ENCODE assay signal across 8 cellular contexts in the genomic region with DNA sequence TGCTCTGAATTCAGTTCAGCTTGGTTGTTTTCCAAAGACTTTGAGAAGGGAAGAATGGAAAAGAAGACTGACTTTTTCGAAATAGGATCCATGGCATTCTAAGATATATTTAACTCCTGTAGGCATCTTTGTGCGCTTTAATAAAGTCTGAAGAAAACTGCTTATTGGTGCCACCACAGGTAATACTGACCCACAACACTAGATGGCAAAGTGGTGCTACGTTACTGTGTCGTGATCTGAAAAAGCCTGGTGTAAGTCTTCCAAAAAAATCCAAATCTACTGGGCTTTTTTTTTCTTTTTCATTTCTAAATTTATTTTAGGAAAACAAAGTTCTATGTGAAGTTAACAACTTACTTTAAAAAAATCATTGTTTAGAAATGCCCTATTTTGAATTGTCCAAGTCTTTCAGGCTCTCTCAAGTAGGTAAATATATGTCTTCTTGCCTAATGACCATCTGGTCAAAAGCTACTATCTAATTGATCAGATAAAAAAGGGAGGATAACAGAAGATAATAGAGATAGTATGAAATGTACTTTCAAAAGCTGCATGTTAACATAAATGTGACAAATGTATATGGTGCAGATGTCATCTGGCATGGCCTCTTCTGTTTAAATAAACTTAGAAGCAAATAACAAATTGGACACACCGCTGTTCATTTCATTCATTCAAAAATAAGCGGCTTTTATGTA. TPM values are rescaled to one million over a fixed set of nuclear protein-coding genes. Genes with fewer than 3 reads are reported as not detected.
A peak's percentile ranks its signal among the peaks of the same experiment; 100 is the strongest.
DNase-seq lines count a peak whose midpoint lies in the region; ATAC-seq and TF ChIP-seq lines count a peak whose summit lies in the region.

No MANE protein-coding gene starts in this region.

- DNase-seq in CD4-positive, alpha-beta memory T cell: peak in 4 of 5 donors; percentile 18 to 39 (median 22)
- DNase-seq in GM23248 (peak; percentile 61), NCI-H345 (lab: John Stamatoyannopoulos, UW) (peak; percentile 42), glutamatergic neuron (peak; percentile 33), sigmoid colon (no peak)
- DNase-seq in activated CD8-positive, alpha-beta T cell treated with anti-CD3 and anti-CD28 coated beads, Interleukin-2, amount 10 ng/mL, durations not matched to agents 7 days and 5 days: peak; percentile 37

- no peaks in the 10 kb centered on the region for H3K36me3 ChIP-seq in CD4-positive, alpha-beta memory T cell (ENCODE audit: insufficient read depth, low read length)
- H3K36me3 ChIP-seq in GM23248 (ENCODE audit: low read depth) (no peaks in the 10 kb centered on the region), sigmoid colon (no peaks in the 10 kb centered on the region)

- no peak overlapping the region for H3K27ac ChIP-seq in CD4-positive, alpha-beta memory T cell (ENCODE audit: low read depth, low read length)
- H3K27ac ChIP-seq in GM23248 (no peak overlapping the region), sigmoid colon (no peak overlapping the region)

- H3K27me3 Mint-ChIP-seq in CD4-positive, alpha-beta memory T cell: no peaks in the 10 kb centered on the region
- H3K27me3 Mint-ChIP-seq in activated CD8-positive, alpha-beta T cell treated with anti-CD3 and anti-CD28 coated beads, Interleukin-2, amount 10 ng/mL, durations not matched to agents 7 days and 5 days (ENCODE audit: low read depth): no peaks in the 10 kb centered on the region
- peaks cover 5% of the 10 kb centered on the region for H3K27me3 Mint-ChIP-seq in glutamatergic neuron (ENCODE audit: unreplicated experiment)

- no peaks in the 10 kb centered on the region for H3F3A ChIP-seq in GM23248 (ENCODE audit: insufficient read depth)

- H3K27me3 ChIP-seq in CD4-positive, alpha-beta memory T cell (ENCODE audit: insufficient read depth, low read length): no peaks in the 10 kb centered on the region
- no peaks in the 10 kb centered on the region for H3K27me3 ChIP-seq in GM23248 (replicated peaks; ENCODE audit: insufficient read depth)
- no peaks in the 10 kb centered on the region for H3K27me3 ChIP-seq in sigmoid colon

- H3K27ac Mint-ChIP-seq in CD4-positive, alpha-beta memory T cell: no peak overlapping the region
- H3K27ac Mint-ChIP-seq in activated CD8-positive, alpha-beta T cell treated with anti-CD3 and anti-CD28 coated beads, Interleukin-2, amount 10 ng/mL, durations not matched to agents 7 days and 5 days: no peak overlapping the region
- no peak overlapping the region for H3K27ac Mint-ChIP-seq in glutamatergic neuron (ENCODE audit: unreplicated experiment)

- ATAC-seq in activated CD8-positive, alpha-beta T cell treated with anti-CD3 and anti-CD28 coated beads, Interleukin-2, amount 10 ng/mL, durations not matched to agents 7 days and 5 days: no peak
- no peak for ATAC-seq in GM21786 (IDR thresholded peaks at IDR 0.05; ENCODE audit: unreplicated experiment)
- no peak for ATAC-seq in activated CD4-positive, CD25-positive, alpha-beta regulatory T cell treated with anti-CD3 and anti-CD28 coated beads, Interleukin-2, amount 50 U/mL, for 24 hours

- TF ChIP-seq CTCF in glutamatergic neuron (IDR thresholded peaks at IDR 0.05; ENCODE audit: partially characterized antibody, unreplicated experiment) (peak; percentile 73), sigmoid colon (IDR thresholded peaks at IDR 0.05) (peak; percentile 34 to 54 (median 50))

- H3K9ac ChIP-seq in GM23248: no peak overlapping the region

- H3K9me3 ChIP-seq in CD4-positive, alpha-beta memory T cell (ENCODE audit: control insufficient read depth in 1 of 2, low read length in 2 of 2): no peaks in the 10 kb centered on the region
- H3K9me3 ChIP-seq in GM23248 (ENCODE audit: low read depth) (no peaks in the 10 kb centered on the region), sigmoid colon (no peaks in the 10 kb centered on the region)

- H2AFZ ChIP-seq in GM23248: no peak overlapping the region

- no peaks in the 10 kb centered on the region for H3K36me3 Mint-ChIP-seq in CD4-positive, alpha-beta memory T cell
- no peaks in the 10 kb centered on the region for H3K36me3 Mint-ChIP-seq in activated CD8-positive, alpha-beta T cell treated with anti-CD3 and anti-CD28 coated beads, Interleukin-2, amount 10 ng/mL, durations not matched to agents 7 days and 5 days (ENCODE audit: low read depth)
- H3K36me3 Mint-ChIP-seq in glutamatergic neuron (ENCODE audit: unreplicated experiment): no peaks in the 10 kb centered on the region

- CTCF ChIA-PET in CD4-positive, alpha-beta memory T cell (lab: Charles Lee; ENCODE audit: partially characterized antibody): interaction anchor here (0.8 to 1.0 kb wide), 3 partner anchors 89 to 489 kb away, joined by 3 read pairs; no protein-coding TSS in a partner anchor
- CTCF ChIA-PET in activated CD8-positive, alpha-beta T cell treated with anti-CD3 and anti-CD28 coated beads, Interleukin-2, amount 10 ng/mL, durations not matched to agents 7 days and 5 days (lab: Charles Lee): interaction anchor here (0.7 to 1.4 kb wide), 5 partner anchors 12 to 398 kb away, joined by 3 to 4 read pairs (median 3); no protein-coding TSS in a partner anchor

- no peaks in the 10 kb centered on the region for H4K20me1 ChIP-seq in GM23248 (ENCODE audit: insufficient read depth)

- no peak for TF ChIP-seq POLR2A in sigmoid colon (IDR thresholded peaks at IDR 0.05)

- in situ Hi-C loops in GM23248 (cut with MboI): loop anchor here (10.0 to 25.0 kb wide), 2 partner anchors 233 to 391 kb away; no protein-coding TSS in a partner anchor

- intact Hi-C loops in CD4-positive, alpha-beta memory T cell (cut with micrococcal nuclease): loop anchor here (1.0 to 10.0 kb wide), 5 partner anchors 89 to 1715 kb away; no protein-coding TSS in a partner anchor
- intact Hi-C loops in sigmoid colon (cut with DNase I): loop anchor here (5.0 kb wide), 1 partner anchor 398 kb away; no protein-coding TSS in a partner anchor

- no peaks in the 10 kb centered on the region for H3K4me1 ChIP-seq in CD4-positive, alpha-beta memory T cell (ENCODE audit: insufficient read depth, low read length)
- H3K4me1 ChIP-seq in GM23248 (ENCODE audit: insufficient read depth) (no peaks in the 10 kb centered on the region), sigmoid colon (no peaks in the 10 kb centered on the region)

- no peak for TF ChIP-seq EP300 in sigmoid colon (IDR thresholded peaks at IDR 0.05)

- H3K79me2 ChIP-seq in GM23248 (ENCODE audit: insufficient read depth): no peaks in the 10 kb centered on the region

- H3K9me2 ChIP-seq in GM23248 (ENCODE audit: insufficient read depth): no peaks in the 10 kb centered on the region

- H3K4me1 Mint-ChIP-seq in CD4-positive, alpha-beta memory T cell: no peaks in the 10 kb centered on the region
- no peaks in the 10 kb centered on the region for H3K4me1 Mint-ChIP-seq in activated CD8-positive, alpha-beta T cell treated with anti-CD3 and anti-CD28 coated beads, Interleukin-2, amount 10 ng/mL, durations not matched to agents 7 days and 5 days (ENCODE audit: low read depth)
- H3K4me1 Mint-ChIP-seq in glutamatergic neuron (ENCODE audit: low read depth, unreplicated experiment): peaks cover 3% of the 10 kb centered on the region

- H3K4me2 ChIP-seq in GM23248 (ENCODE audit: unreplicated experiment): no peak overlapping the region

- H3K4me3 ChIP-seq in CD4-positive, alpha-beta memory T cell (ENCODE audit: low read length in 2 of 2): no peak overlapping the region
- no peak overlapping the region for H3K4me3 ChIP-seq in GM23248
- no peak overlapping the region for H3K4me3 ChIP-seq in sigmoid colon

- H3K9me3 Mint-ChIP-seq in CD4-positive, alpha-beta memory T cell: peaks cover 0 to 2% (median 0%) of the 10 kb centered on the region in 8 donors
- H3K9me3 Mint-ChIP-seq in activated CD8-positive, alpha-beta T cell treated with anti-CD3 and anti-CD28 coated beads, Interleukin-2, amount 10 ng/mL, durations not matched to agents 7 days and 5 days (ENCODE audit: insufficient read depth): no peaks in the 10 kb centered on the region
- H3K9me3 Mint-ChIP-seq in glutamatergic neuron (ENCODE audit: unreplicated experiment): no peaks in the 10 kb centered on the region

- WGBS in GM23248 (ENCODE audit: low coverage in 1 of 2, low lambda C conversion rate in 2 of 2, missing lambda C conversion rate in 2 of 2), 2 experiments: 15 to 19% methylated on average over 6 of the region's 6 CpGs
- 27 to 32% methylated on average over 6 of the region's 6 CpGs for WGBS in sigmoid colon, 2 donors

- POLR2A ChIA-PET in CD4-positive, alpha-beta memory T cell (lab: Charles Lee; ENCODE audit: partially characterized antibody): no interaction called here
- POLR2A ChIA-PET in activated CD8-positive, alpha-beta T cell treated with anti-CD3 and anti-CD28 coated beads, Interleukin-2, amount 10 ng/mL, durations not matched to agents 7 days and 5 days (lab: Charles Lee): no interaction called here

- H3K4me3 Mint-ChIP-seq in CD4-positive, alpha-beta memory T cell: no peak overlapping the region
- H3K4me3 Mint-ChIP-seq in activated CD8-positive, alpha-beta T cell treated with anti-CD3 and anti-CD28 coated beads, Interleukin-2, amount 10 ng/mL, durations not matched to agents 7 days and 5 days: no peak overlapping the region
- no peak overlapping the region for H3K4me3 Mint-ChIP-seq in glutamatergic neuron (ENCODE audit: unreplicated experiment)

RNA-seq across cellular contexts. Expression of gene MID1IP1, which starts 47.0 kb away (rescaled TPM):
- 10 to 100 TPM; 64.5 to 73.8 TPM for total RNA-seq in CD4-positive, alpha-beta memory T cell
- polyA plus RNA-seq in CD4-positive, alpha-beta memory T cell: 10 to 100 TPM; 11.9 to 27.8 TPM
- 32.1 and 41.9 TPM in 2 replicates for total RNA-seq in GM23248 (2014; rRNA removed; shearing (Covaris generic))
- polyA plus RNA-seq in GM23248 (2016; fragmentation: Nextera tagmentation; extraction: Ambion mirVana) (4.7 and 4.8 TPM in 2 replicates), sigmoid colon (10 to 100 TPM; 19.2 to 66.0 (median 40.8) TPM)
- total RNA-seq in activated CD8-positive, alpha-beta T cell treated with anti-CD3 and anti-CD28 coated beads, Interleukin-2, amount 10 ng/mL, durations not matched to agents 7 days and 5 days: 10 to 100 TPM; 63.5 to 67.5 TPM
- total RNA-seq in glutamatergic neuron (ENCODE audit: unreplicated experiment) (44.9 TPM), sigmoid colon (100 to 1,000 TPM in 1 of 4 donors, 10 to 100 TPM in 3; 51.8 to 130 (median 75.8) TPM)
